In the genomic region with DNA sequence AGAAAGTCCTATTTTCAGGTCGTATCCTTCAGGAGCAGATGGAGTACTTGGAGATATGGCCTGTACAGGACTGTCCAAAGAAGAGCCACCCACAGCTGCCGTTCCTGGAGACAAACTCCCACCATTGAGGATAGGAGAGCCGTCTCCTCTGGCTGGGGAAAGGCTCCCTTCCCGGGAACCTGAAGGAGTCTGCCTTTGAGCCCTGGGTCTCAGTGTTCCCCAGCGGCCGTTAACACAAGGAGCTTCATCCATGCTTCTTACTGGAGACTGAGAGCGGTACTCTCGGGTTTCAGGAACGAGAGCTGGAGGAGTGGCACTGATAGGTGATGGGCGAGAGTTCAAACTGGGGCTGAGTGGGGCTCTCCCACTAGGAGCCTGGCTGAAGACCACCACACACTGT, we compare ENCODE assay signal across 25 cellular contexts. TPM values are rescaled to one million over a fixed set of nuclear protein-coding genes. Genes with fewer than 3 reads are reported as not detected.
DNase-seq lines count a peak whose midpoint lies in the region; ATAC-seq, FAIRE-seq and TF ChIP-seq lines count a peak whose summit lies in the region.
"Had no signal": no experiment of that assay in that cellular context is flagged by ENCODE, and none has a peak within 500 bp of the region (broad histone marks: within the 10 kb centered on the region; RNA-seq: fewer than 3 reads in every experiment).

No MANE protein-coding gene starts in this region.

- H4K20me1 ChIP-seq in KMS-11 (ENCODE audit: insufficient read depth): no peaks in the 10 kb centered on the region

- H3K36me3 ChIP-seq in KMS-11 (ENCODE audit: insufficient read depth): no peaks in the 10 kb centered on the region
- peaks cover 73% of the 10 kb centered on the region for H3K36me3 ChIP-seq in lower lobe of right lung
- peaks cover 35% of the 10 kb centered on the region for H3K36me3 ChIP-seq in thoracic aorta

- CTCF ChIA-PET in RWPE1 (lab: Yijun Ruan, JAX): no interaction called here

- H3K4me1 ChIP-seq in KMS-11 (ENCODE audit: low read depth, poor library complexity, severe bottlenecking) (peaks cover 66% of the 10 kb centered on the region), lower lobe of right lung (peaks cover 36% of the 10 kb centered on the region), thoracic aorta (ENCODE audit: control insufficient read depth in 1 of 2, low read depth in 2 of 2) (peaks cover 60 to 80% of the 10 kb centered on the region in 2 donors)

- DNase-seq in RWPE1 (ENCODE audit: low spot score): no peak
- no peak for DNase-seq in lower lobe of right lung
- no peak for DNase-seq in thoracic aorta (ENCODE audit: low spot score)
- DNase-seq in putamen (ENCODE audit: low spot score): no peak
- no peak for DNase-seq in NCI-H2227 treated with DMSO at 0.1 percent for 48 hours (lab: John Stamatoyannopoulos, UW)
- DNase-seq in AG20443 (ENCODE audit: low spot score): no peak
- no peak for DNase-seq in GM12891 (ENCODE audit: insufficient read length, low spot score)
- DNase-seq: activated CD4-positive, alpha-beta T cell treated with anti-CD3 and anti-CD28 coated beads for 36 hours; activated CD8-positive, alpha-beta memory T cell treated with anti-CD3 and anti-CD28 coated beads for 24 hours; activated gamma-delta T cell treated with Interleukin-2 at 50 U/mL for 16 hours; activated naive CD8-positive, alpha-beta T cell treated with anti-CD3 and anti-CD28 coated beads, Interleukin-2, amount 50 U/mL, for 24 hours; activated T-cell treated with anti-CD3 and anti-CD28 coated beads, Interleukin-2, amount 50 U/mL, for 4 hours; CD4-positive, alpha-beta memory T cell; effector CD4-positive, alpha-beta T cell; mesendoderm; NCI-H1092 treated with DMSO at 0.1 percent for 48 hours; NCI-H1930; NCI-H345; NCI-H82; posterior cingulate gyrus; stimulated activated naive CD8-positive, alpha-beta T cell treated with anti-CD3 and anti-CD28 coated beads, Interleukin-15, amount 100 ng/mL, for 72 hours; T-helper 2 cell had no signal

- no peaks in the 10 kb centered on the region for H3K79me2 ChIP-seq in KMS-11 (ENCODE audit: insufficient read depth, low read depth)

- H3K4me3 ChIP-seq in KMS-11 (IDR thresholded peaks at IDR 0.05; ENCODE audit: insufficient read depth, low read depth, low read length) (no peak overlapping the region), lower lobe of right lung (no peak overlapping the region), thoracic aorta (no peak overlapping the region)

- TF ChIP-seq CTCF in KMS-11 (conservative IDR thresholded peaks at IDR 0.05; ENCODE audit: low read depth, low read length) (no peak), RWPE1 (conservative IDR thresholded peaks at IDR 0.05; ENCODE audit: low read depth) (no peak), lower lobe of right lung (IDR thresholded peaks at IDR 0.05) (no peak), thoracic aorta (IDR thresholded peaks at IDR 0.05) (no peak)

- H3K4me2 ChIP-seq in KMS-11: peak overlapping the region; percentile 66; the same call in 1 of the 2 replicates

- no peak overlapping the region for H2AFZ ChIP-seq in KMS-11 (ENCODE audit: low read depth)

- H3K9me3 ChIP-seq in lower lobe of right lung: no peaks in the 10 kb centered on the region
- H3K9me3 ChIP-seq in thoracic aorta: no peaks in the 10 kb centered on the region

- no peak overlapping the region for H3K9ac ChIP-seq in KMS-11

- no peak for TF ChIP-seq POLR2A in GM12891 (IDR thresholded peaks at IDR 0.05; ENCODE audit: low read depth, low read length)

- no peaks in the 10 kb centered on the region for H3K27me3 ChIP-seq in KMS-11 (ENCODE audit: insufficient read depth, low read depth)
- H3K27me3 ChIP-seq in lower lobe of right lung (ENCODE audit: low read depth): no peaks in the 10 kb centered on the region
- H3K27me3 ChIP-seq in thoracic aorta (replicated peaks; ENCODE audit: insufficient read depth): no peaks in the 10 kb centered on the region

- H3K27ac ChIP-seq in KMS-11 (no peak overlapping the region), RWPE1 (peak overlapping the region; percentile 17; the same call in 1 of the 2 replicates), lower lobe of right lung (peak overlapping the region; percentile 70), thoracic aorta (peak overlapping the region; percentile 83 to 86)
- H3K27ac ChIP-seq: epithelial cell of prostate had no signal

- intact Hi-C loops in lower lobe of right lung (cut with DNase I): no loop called here

- no peak for ATAC-seq in lower lobe of right lung
- ATAC-seq in thoracic aorta (ENCODE audit: insufficient number of reproducible peaks, low FRiP score, low read depth): no peak
- ATAC-seq: activated CD4-positive, alpha-beta T cell treated with anti-CD3 and anti-CD28 coated beads for 36 hours; activated naive CD8-positive, alpha-beta T cell treated with anti-CD3 and anti-CD28 coated beads, Interleukin-2, amount 50 U/mL, for 24 hours; activated T-cell treated with anti-CD3 and anti-CD28 coated beads, Interleukin-2, amount 50 U/mL, for 4 hours; HCT116; stimulated activated naive CD8-positive, alpha-beta T cell treated with anti-CD3 and anti-CD28 coated beads, Interleukin-15, amount 100 ng/mL, for 72 hours had no signal

- POLR2A ChIA-PET in RWPE1 (lab: Yijun Ruan, JAX; ENCODE audit: low non-redundant PET): no interaction called here

- no peak for FAIRE-seq in GM12891 (lab: Jason Lieb, UNC)

TF ChIP-seq in GM12891, 5 proteins besides CTCF, POLR2A, EP300 and RAD21:
- TF ChIP-seq TAF1 (IDR thresholded peaks at IDR 0.05; ENCODE audit: low read depth, low read length) (no peak), SPI1 (IDR thresholded peaks at IDR 0.05; ENCODE audit: low read depth, low read length) (no peak), PAX5 (IDR thresholded peaks at IDR 0.05; ENCODE audit: insufficient read depth, low read length, severe bottlenecking) (no peak), POU2F2 (IDR thresholded peaks at IDR 0.05; ENCODE audit: low read depth, low read length) (no peak), POLR2AphosphoS5 (IDR thresholded peaks at IDR 0.05; ENCODE audit: low read depth, low read length) (no peak)
TF ChIP-seq in GM12891: peak in this region for 0.

RNA-seq across cellular contexts. Expression of gene CPLANE2, which starts 14.4 kb away (rescaled TPM):
- 9.1 TPM for total RNA-seq in lower lobe of right lung
- 10 to 100 TPM in 1 of 2 donors, 1 to 10 TPM in 1; 9.3 to 14.6 TPM for total RNA-seq in thoracic aorta
- 3.0 TPM for polyA plus RNA-seq in GM12891 (2012; ENCODE audit: low read depth, missing spikeins)

RNA-seq across cellular contexts. Expression of gene ARHGEF19, which starts 38.9 kb away (rescaled TPM):
- total RNA-seq in lower lobe of right lung (15.6 TPM), thoracic aorta (1 to 10 TPM; 8.1 to 8.5 TPM)
- polyA plus RNA-seq in GM12891 (2012; ENCODE audit: low read depth, missing spikeins): 1.1 TPM
